ENCODE assay signal across 9 cellular contexts in the genomic region with DNA sequence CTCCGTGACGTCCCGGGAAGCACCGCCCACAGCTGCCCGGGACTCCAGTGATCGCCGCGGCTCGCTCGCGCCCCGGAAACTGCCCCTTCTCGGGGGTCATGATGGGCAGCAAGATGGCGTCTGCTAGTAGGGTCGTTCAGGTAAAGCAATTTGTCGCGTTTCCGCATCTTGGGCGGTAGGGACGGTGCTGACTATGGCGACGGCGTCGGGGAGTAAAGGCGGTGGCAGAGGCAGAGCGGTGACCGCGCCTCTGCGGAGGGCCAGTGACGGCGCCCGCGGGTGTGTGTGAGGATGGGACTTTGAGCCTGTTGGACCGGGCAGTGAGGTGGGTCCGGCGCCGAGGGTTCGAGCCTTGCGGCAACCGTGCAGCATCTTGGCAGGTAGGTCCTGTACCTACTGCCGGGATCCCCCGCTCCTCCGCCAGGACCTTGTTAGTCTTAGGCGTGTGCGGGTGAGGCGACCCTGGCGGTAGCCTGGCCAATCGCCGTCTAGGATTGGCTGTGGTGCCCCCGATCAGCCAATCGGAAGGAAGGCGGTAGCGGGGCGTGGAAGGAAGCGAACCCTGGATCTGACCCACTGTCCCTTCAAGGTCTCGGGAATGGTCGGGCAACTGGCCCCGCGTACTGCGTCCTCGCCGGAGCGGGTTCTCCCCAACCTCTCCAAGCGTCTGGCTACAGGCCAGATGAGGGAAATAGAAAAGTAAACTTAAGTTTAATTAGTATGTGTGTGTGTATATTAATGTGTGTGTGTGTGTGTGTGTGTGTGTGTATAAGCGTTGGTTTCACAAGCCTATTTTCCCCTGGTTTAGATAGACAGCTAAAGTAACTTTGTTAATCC. TPM values are rescaled to one million over a fixed set of nuclear protein-coding genes. Genes with fewer than 3 reads are reported as not detected.
DNase-seq lines count a peak whose midpoint lies in the region; ATAC-seq, FAIRE-seq and TF ChIP-seq lines count a peak whose summit lies in the region.
"Had no signal": no experiment of that assay in that cellular context is flagged by ENCODE, and none has a peak within 500 bp of the region (broad histone marks: within the 10 kb centered on the region; RNA-seq: fewer than 3 reads in every experiment).

No MANE protein-coding gene starts in this region.

- H3K27me3 ChIP-seq in keratinocyte (ENCODE audit: control insufficient read depth, extremely low read depth, insufficient read depth, low read length) = no peaks in the 10 kb centered on the region

- H3K36me3 Mint-ChIP-seq in central memory CD8-positive, alpha-beta T cell (ENCODE audit: insufficient read depth) = peaks cover 12% of the 10 kb centered on the region

- H3K9me3 Mint-ChIP-seq in central memory CD8-positive, alpha-beta T cell = no peaks in the 10 kb centered on the region

- H3K4me1 Mint-ChIP-seq in central memory CD8-positive, alpha-beta T cell = peaks cover 24% of the 10 kb centered on the region

- H3K9me3 ChIP-seq in keratinocyte (ENCODE audit: control insufficient read depth, low read depth, low read length) = no peaks in the 10 kb centered on the region

- peak overlapping the region; percentile 98 for H3K27ac Mint-ChIP-seq in central memory CD8-positive, alpha-beta T cell (ENCODE audit: low read depth)

- no peaks in the 10 kb centered on the region for H3K36me3 ChIP-seq in keratinocyte (ENCODE audit: control insufficient read depth in 2 of 2, extremely low read depth in 1 of 2, insufficient read depth in 2 of 2, low read length in 2 of 2)

- peak overlapping the region; percentile 90 for H3K4me2 ChIP-seq in keratinocyte (ENCODE audit: control insufficient read depth, extremely low read depth, insufficient read depth, low read depth, low read length)

- H3K9ac ChIP-seq in keratinocyte (ENCODE audit: control insufficient read depth, extremely low read depth, insufficient read depth, low read length) = peak overlapping the region; percentile 89

- peak; percentile 76 for FAIRE-seq in keratinocyte (lab: Jason Lieb, UNC)
- FAIRE-seq: TTC549 had no signal

- H3K79me2 ChIP-seq in keratinocyte (ENCODE audit: control insufficient read depth, insufficient read depth, low read length) = peaks cover 31% of the 10 kb centered on the region

- TF ChIP-seq CTCF in AG09309 (IDR thresholded peaks at IDR 0.05; ENCODE audit: control insufficient read depth, insufficient read depth, low read depth, low read length, missing control alignments) = no peak
- peak in 2 of 3 experiments; percentile 1 to 20 for TF ChIP-seq CTCF in keratinocyte (optimal IDR thresholded peaks at IDR 0.05 in 1 of 3, IDR thresholded peaks at IDR 0.05 in 1 of 3, conservative IDR thresholded peaks at IDR 0.05 in 1 of 3; ENCODE audit: extremely low read depth in 1 of 3, insufficient read depth in 2 of 3, low read length in 3 of 3)

- H3K4me3 Mint-ChIP-seq in central memory CD8-positive, alpha-beta T cell = peak overlapping the region; percentile 100

- dilution Hi-C loops in keratinocyte (cut with MboI; ENCODE audit: extremely low pct_ligation_motif_present, low sequenced_read_pairs) = no loop called here

- peak overlapping the region; percentile 81 for H3K27ac ChIP-seq in keratinocyte (ENCODE audit: control insufficient read depth, insufficient read depth, low read length)

- H2AFZ ChIP-seq in keratinocyte (ENCODE audit: control insufficient read depth, low read length) = peak overlapping the region; percentile 100

- DNase-seq in AG09309 (ENCODE audit: low read depth) (peak; percentile 35), NCI-H226 (peak; percentile 90), keratinocyte (ENCODE audit: low read depth, low spot score) (no peak)
- peak; percentile 55 to 65 (median 62) for DNase-seq in activated CD4-positive, CD25-positive, alpha-beta regulatory T cell (lab: John Stamatoyannopoulos, UW)
- peak; percentile 84 to 86 for DNase-seq in central memory CD8-positive, alpha-beta T cell (ENCODE audit: low spot score in 2 of 2)
- peak; percentile 66 to 86 for DNase-seq in stimulated activated CD4-positive, alpha-beta T cell treated with anti-CD3 and anti-CD28 coated beads, Interleukin-15, amount 100 ng/mL, for 1 hour (ENCODE audit: low read depth in 1 of 2, low spot score in 1 of 2)

- H4K20me1 ChIP-seq in keratinocyte (ENCODE audit: control insufficient read depth, extremely low read depth, insufficient read depth, low read length) = no peaks in the 10 kb centered on the region

- H3K4me1 ChIP-seq in keratinocyte (ENCODE audit: control insufficient read depth, extremely low read depth, insufficient read depth, low read length) = peaks cover 15% of the 10 kb centered on the region

- H3K4me3 ChIP-seq in AG09309 (ENCODE audit: control insufficient read depth, low read depth, low read length) (peak overlapping the region; percentile 95), keratinocyte (ENCODE audit: control insufficient read depth in 2 of 3, extremely low read depth in 1 of 3, insufficient read depth in 2 of 3, low read depth in 1 of 3, low read length in 3 of 3) (peak overlapping the region; percentile 91 to 97 (median 92))

- H3K9me1 ChIP-seq in keratinocyte (ENCODE audit: control insufficient read depth, extremely low read depth, insufficient read depth, low read length) = no peaks in the 10 kb centered on the region

- ATAC-seq in GM18909 (IDR thresholded peaks at IDR 0.05; ENCODE audit: poor library complexity, unreplicated experiment) = peak; percentile 93
- ATAC-seq in HG03159 (IDR thresholded peaks at IDR 0.05; ENCODE audit: unreplicated experiment) = peak; percentile 94
- peak; percentile 83 for ATAC-seq in central memory CD8-positive, alpha-beta T cell (replicated peaks; ENCODE audit: extremely low read depth, poor library complexity, severe bottlenecking)

- H3K27me3 Mint-ChIP-seq in central memory CD8-positive, alpha-beta T cell = no peaks in the 10 kb centered on the region

RNA-seq across cellular contexts. Expression of gene CDK7, which starts 16.7 kb away (rescaled TPM):
- polyA plus RNA-seq in keratinocyte = 43.4 to 80.6 TPM (median 80.5 TPM) in 3 replicates
- polyA plus RNA-seq in keratinocyte (2011; ENCODE audit: low read depth) = 398 TPM
- 49.7 and 80.2 TPM in 2 replicates for polyA plus RNA-seq in keratinocyte (2011; cell fraction: cytosol; rRNA removed)
- 45.7 and 64.8 TPM in 2 replicates for polyA plus RNA-seq in keratinocyte (2011; cell fraction: nucleus; rRNA removed)
- 82.3 and 103 TPM in 2 replicates for polyA plus RNA-seq in keratinocyte (2012; ENCODE audit: low replicate concordance)
- 23.7 to 52.9 TPM (median 41.9 TPM) in 3 replicates for polyA minus RNA-seq in keratinocyte
- 65.8 TPM for polyA minus RNA-seq in keratinocyte (2011; cell fraction: cytosol; rRNA and poly(A)+ RNA removed)
- polyA minus RNA-seq in keratinocyte (2011; cell fraction: nucleus; rRNA and poly(A)+ RNA removed) = 130 and 132 TPM in 2 replicates

RNA-seq across cellular contexts. Expression of gene CENPH, which starts 28.6 kb away (rescaled TPM):
- 4.6 to 13.4 TPM (median 7.4 TPM) in 3 replicates for polyA plus RNA-seq in keratinocyte
- 21.5 TPM for polyA plus RNA-seq in keratinocyte (2011; ENCODE audit: low read depth)
- 6.2 and 6.3 TPM in 2 replicates for polyA plus RNA-seq in keratinocyte (2011; cell fraction: cytosol; rRNA removed)
- polyA plus RNA-seq in keratinocyte (2011; cell fraction: nucleus; rRNA removed) = 2.1 and 2.3 TPM in 2 replicates
- 3.8 and 12.3 TPM in 2 replicates for polyA plus RNA-seq in keratinocyte (2012; ENCODE audit: low replicate concordance)
- polyA minus RNA-seq in keratinocyte = 0.59 to 3.4 TPM (median 0.96 TPM) in 3 replicates
- 3.1 TPM for polyA minus RNA-seq in keratinocyte (2011; cell fraction: cytosol; rRNA and poly(A)+ RNA removed)
- 2.3 TPM in 1 of 2 replicates, not detected in the other for polyA minus RNA-seq in keratinocyte (2011; cell fraction: nucleus; rRNA and poly(A)+ RNA removed)

RNA-seq across cellular contexts. Expression of gene CCNB1, which starts 51.0 kb away (rescaled TPM):
- polyA plus RNA-seq in keratinocyte = 38.8 to 126 TPM (median 98.0 TPM) in 3 replicates
- polyA plus RNA-seq in keratinocyte (2011; ENCODE audit: low read depth) = 5.4 TPM
- 28.5 and 46.3 TPM in 2 replicates for polyA plus RNA-seq in keratinocyte (2011; cell fraction: cytosol; rRNA removed)
- polyA plus RNA-seq in keratinocyte (2011; cell fraction: nucleus; rRNA removed) = 39.3 and 47.1 TPM in 2 replicates
- 4.9 and 107 TPM in 2 replicates for polyA plus RNA-seq in keratinocyte (2012; ENCODE audit: low replicate concordance)
- polyA minus RNA-seq in keratinocyte = 13.5 to 62.1 TPM (median 14.2 TPM) in 3 replicates
- polyA minus RNA-seq in keratinocyte (2011; cell fraction: cytosol; rRNA and poly(A)+ RNA removed) = 15.7 TPM
- 7.2 and 15.4 TPM in 2 replicates for polyA minus RNA-seq in keratinocyte (2011; cell fraction: nucleus; rRNA and poly(A)+ RNA removed)
